8 cellular contexts compared by ENCODE assay signal in genomic region chr14:94026173-94026885, GRCh38. TPM values are rescaled to one million over a fixed set of nuclear protein-coding genes. Genes with fewer than 3 reads are reported as not detected.
DNase-seq lines count a peak whose midpoint lies in the region; ATAC-seq and TF ChIP-seq lines count a peak whose summit lies in the region.

TSS of gene OTUB2 (plus strand) at chr14:94026340. CDS start at chr14:94026538, 198 bp downstream.

- H4K20me1 ChIP-seq in PC-3 (ENCODE audit: low read length) = no peaks in the 10 kb centered on the region

- peaks cover 38% of the 10 kb centered on the region for H3K4me1 Mint-ChIP-seq in activated T-cell treated with anti-CD3 and anti-CD28 coated beads, Interleukin-2, amount 50 U/mL, for 4 hours (ENCODE audit: low read depth)

- H3K9ac ChIP-seq in PC-3 (ENCODE audit: low read length) = peak within 1 kb of the TSS; percentile 79
- no peak within 1 kb of the TSS for H3K9ac ChIP-seq in muscle layer of colon (ENCODE audit: low read length)

- H3K27me3 ChIP-seq in PC-3 (ENCODE audit: low read length) = no peaks in the 10 kb centered on the region
- H3K27me3 ChIP-seq in esophagus muscularis mucosa = no peaks in the 10 kb centered on the region
- no peaks in the 10 kb centered on the region for H3K27me3 ChIP-seq in muscle layer of colon (ENCODE audit: control insufficient read depth in 1 of 2, insufficient read depth in 2 of 2, low read length in 2 of 2)

- ATAC-seq in GM21723 (IDR thresholded peaks at IDR 0.05; ENCODE audit: unreplicated experiment) (peak; percentile 100), PC-3 (peak; percentile 82)
- ATAC-seq in activated T-cell treated with anti-CD3 and anti-CD28 coated beads, Interleukin-2, amount 50 U/mL, for 4 hours = peak; percentile 99 to 100

- H3K27ac ChIP-seq in PC-3 (ENCODE audit: low read length) = peak within 1 kb of the TSS; percentile 98
- peak within 1 kb of the TSS in 1 of 4 donors; percentile 49 for H3K27ac ChIP-seq in esophagus muscularis mucosa (replicated peaks in 1 of 4)
- no peak within 1 kb of the TSS for H3K27ac ChIP-seq in muscle layer of colon (ENCODE audit: low read depth, low read length)

- H3K9me3 ChIP-seq in PC-3 (ENCODE audit: low read length) (no peaks in the 10 kb centered on the region), esophagus muscularis mucosa (no peaks in the 10 kb centered on the region), muscle layer of colon (ENCODE audit: low read length) (no peaks in the 10 kb centered on the region)

- 0% methylated on average over 9 of the region's 74 CpGs for WGBS in esophagus muscularis mucosa

- H3K4me2 ChIP-seq in PC-3 (ENCODE audit: low read length) = peak within 1 kb of the TSS; percentile 65

- peaks cover 18% of the 10 kb centered on the region; the same call in 1 of the 2 replicates for H3K79me2 ChIP-seq in PC-3 (ENCODE audit: low read length)

- no peaks in the 10 kb centered on the region for H3K9me3 Mint-ChIP-seq in activated T-cell treated with anti-CD3 and anti-CD28 coated beads, Interleukin-2, amount 50 U/mL, for 4 hours

- CTCF ChIA-PET in PC-3 (lab: Charles Lee) = interaction anchor here (1.0 kb wide), 2 partner anchors 10 to 86 kb away, joined by 5 read pairs; no protein-coding TSS in a partner anchor

- peak within 1 kb of the TSS; percentile 50 for H3K4me3 ChIP-seq in Jurkat, Clone E6-1 (ENCODE audit: low read length)
- H3K4me3 ChIP-seq in PC-3 (ENCODE audit: low read length) (peak within 1 kb of the TSS; percentile 67), esophagus muscularis mucosa (peak within 1 kb of the TSS; percentile 61 to 80 (median 74)), muscle layer of colon (ENCODE audit: low read depth in 1 of 2, low read length in 2 of 2) (peak within 1 kb of the TSS; percentile 50 to 59)

- peaks cover 4% of the 10 kb centered on the region for H3F3A ChIP-seq in PC-3 (ENCODE audit: low read length, unreplicated experiment)

- H3K36me3 ChIP-seq in PC-3 (ENCODE audit: low read depth, low read length) = no peaks in the 10 kb centered on the region
- H3K36me3 ChIP-seq in esophagus muscularis mucosa = no peaks in the 10 kb centered on the region
- H3K36me3 ChIP-seq in muscle layer of colon (ENCODE audit: insufficient read depth, low read length) = no peaks in the 10 kb centered on the region

- H2AFZ ChIP-seq in PC-3 (ENCODE audit: low read length) = peak within 1 kb of the TSS; percentile 61

- no TSS peak for BruUV-seq in PC-3 (replicated peaks; lab: Mats Ljungman, UMichigan)

- peak; percentile 95 for DNase-seq in DMS 273 treated with DMSO at 0.1 percent for 48 hours (lab: John Stamatoyannopoulos, UW)
- peak; percentile 98 for DNase-seq in Jurkat, Clone E6-1 (ENCODE audit: low read depth, low spot score)
- peak; percentile 99 for DNase-seq in PC-3
- peak; percentile 94 for DNase-seq in activated T-cell treated with anti-CD3 and anti-CD28 coated beads, Interleukin-2, amount 50 U/mL, for 4 hours
- DNase-seq in esophagus muscularis mucosa (ENCODE audit: extremely low spot score) = peak; percentile 100
- peak; percentile 97 for DNase-seq in stimulated activated CD8-positive, alpha-beta memory T cell treated with anti-CD3 and anti-CD28 coated beads, Interleukin-4, amount 100 ng/mL, for 48 hours

- intact Hi-C loops in PC-3 (cut with micrococcal nuclease) (no loop called here), esophagus muscularis mucosa (cut with DNase I) (loop anchor here (10.0 kb wide), 1 partner anchor 372 kb away; no protein-coding TSS in a partner anchor)

- H3K4me1 ChIP-seq in PC-3 (ENCODE audit: insufficient read depth, low read length) (peaks cover 47% of the 10 kb centered on the region), esophagus muscularis mucosa (peaks cover 4 to 18% (median 14%) of the 10 kb centered on the region in 4 donors), muscle layer of colon (ENCODE audit: insufficient read depth, low read length) (peaks cover 6% of the 10 kb centered on the region)

- no peak for TF ChIP-seq POLR2A in esophagus muscularis mucosa (IDR thresholded peaks at IDR 0.05; ENCODE audit: low read depth)

- no peaks in the 10 kb centered on the region for H3K36me3 Mint-ChIP-seq in activated T-cell treated with anti-CD3 and anti-CD28 coated beads, Interleukin-2, amount 50 U/mL, for 4 hours (ENCODE audit: insufficient read depth)

- TF ChIP-seq CTCF in PC-3 (conservative IDR thresholded peaks at IDR 0.05; ENCODE audit: low read depth, low read length) = no peak
- no peak for TF ChIP-seq CTCF in esophagus muscularis mucosa (IDR thresholded peaks at IDR 0.05)

- no peaks in the 10 kb centered on the region for H3K9me2 ChIP-seq in PC-3 (replicated peaks; ENCODE audit: low read length)

- TF ChIP-seq EP300 in esophagus muscularis mucosa (IDR thresholded peaks at IDR 0.05) = no peak

- H3K27me3 Mint-ChIP-seq in activated T-cell treated with anti-CD3 and anti-CD28 coated beads, Interleukin-2, amount 50 U/mL, for 4 hours (ENCODE audit: low read depth) = no peaks in the 10 kb centered on the region

- H3K4me3 Mint-ChIP-seq in activated T-cell treated with anti-CD3 and anti-CD28 coated beads, Interleukin-2, amount 50 U/mL, for 4 hours = peak within 1 kb of the TSS; percentile 79

- POLR2A ChIA-PET in PC-3 (lab: Charles Lee; ENCODE audit: unreplicated experiment) = interaction anchor here (0.6 kb wide), 1 partner anchor 10 kb away, joined by 4 read pairs; no protein-coding TSS in a partner anchor

RNA-seq across cellular contexts. Expression of gene OTUB2, which starts in this region (rescaled TPM):
- polyA plus RNA-seq in Jurkat, Clone E6-1 (2012; ENCODE audit: insufficient read depth, insufficient read length) = 2.6 TPM
- total RNA-seq in PC-3 (2014; rRNA removed) (7.7 and 9.0 TPM in 2 replicates), esophagus muscularis mucosa (under 1 TPM in 3 of 4 donors, not detected in 1; 0.42 to 0.63 (median 0.52) TPM)
- under 1 TPM; 0.50 to 0.54 (median 0.53) TPM for total RNA-seq in activated T-cell treated with anti-CD3 and anti-CD28 coated beads, Interleukin-2, amount 50 U/mL, for 4 hours

Comparison
In these comparisons a context has a peak if more than half of its experiments do, and no peak if none do; other contexts are left out.
1. Peak in DNase-seq and ATAC-seq in activated T-cell treated with anti-CD3 and anti-CD28 coated beads, Interleukin-2, amount 50 U/mL, for 4 hours; RNA of the gene not detected or under 1 TPM.
2. Peak in DNase-seq and H3K4me3 ChIP-seq in esophagus muscularis mucosa; RNA of the gene not detected or under 1 TPM.